9 cellular contexts compared by ENCODE assay signal in genomic region chr21:42097860-42098259, GRCh38. TPM values are rescaled to one million over a fixed set of nuclear protein-coding genes. Genes with fewer than 3 reads are reported as not detected.
A peak's percentile ranks its signal among the peaks of the same experiment; 100 is the strongest.
DNase-seq lines count a peak whose midpoint lies in the region; ATAC-seq, FAIRE-seq and TF ChIP-seq lines count a peak whose summit lies in the region.
"Had no signal": no experiment of that assay in that cellular context is flagged by ENCODE, and none has a peak within 500 bp of the region (broad histone marks: within the 10 kb centered on the region; RNA-seq: fewer than 3 reads in every experiment).

No MANE protein-coding gene starts in this region.

- H3K4me3 Mint-ChIP-seq in CD4-positive, CD25-positive, alpha-beta regulatory T cell = no peak overlapping the region

- H3K4me1 ChIP-seq in CD4-positive, CD25-positive, alpha-beta regulatory T cell (ENCODE audit: control insufficient read depth, insufficient read depth, low read length, poor library complexity, severe bottlenecking) = no peaks in the 10 kb centered on the region
- H3K4me1 ChIP-seq in adrenal gland (replicated peaks in 1 of 2) (peaks cover 4 to 10% of the 10 kb centered on the region in 2 donors), thoracic aorta (ENCODE audit: control insufficient read depth in 1 of 2, low read depth in 2 of 2) (peaks cover 34 to 59% of the 10 kb centered on the region in 2 donors)

- TF ChIP-seq CTCF in adrenal gland (IDR thresholded peaks at IDR 0.05) (no peak), thoracic aorta (IDR thresholded peaks at IDR 0.05) (no peak), D721Med (IDR thresholded peaks at IDR 0.05; ENCODE audit: insufficient read depth, missing control alignments) (no peak)

- WGBS in adrenal gland, 4 donors = 13 to 20% (median 14%) methylated on average over 5 to 8 of the region's 8 CpGs

- H3K36me3 ChIP-seq in CD4-positive, CD25-positive, alpha-beta regulatory T cell (ENCODE audit: control insufficient read depth, insufficient read depth, low read length) = no peaks in the 10 kb centered on the region
- H3K36me3 ChIP-seq in adrenal gland (replicated peaks in 1 of 2) = no peaks in the 10 kb centered on the region
- H3K36me3 ChIP-seq in thoracic aorta = no peaks in the 10 kb centered on the region

- H3K4me1 Mint-ChIP-seq in CD4-positive, CD25-positive, alpha-beta regulatory T cell = no peaks in the 10 kb centered on the region

- H3K36me3 Mint-ChIP-seq in CD4-positive, CD25-positive, alpha-beta regulatory T cell = no peaks in the 10 kb centered on the region

- H3K27me3 ChIP-seq in CD4-positive, CD25-positive, alpha-beta regulatory T cell (ENCODE audit: control insufficient read depth, insufficient read depth, low read length) = no peaks in the 10 kb centered on the region
- H3K27me3 ChIP-seq in adrenal gland (no peaks in the 10 kb centered on the region), thoracic aorta (replicated peaks; ENCODE audit: insufficient read depth) (no peaks in the 10 kb centered on the region)

- H3K9me3 ChIP-seq in CD4-positive, CD25-positive, alpha-beta regulatory T cell (ENCODE audit: control insufficient read depth in 2 of 2, low read length in 2 of 2) = peaks cover 0 to 5% of the 10 kb centered on the region in 2 experiments
- H3K9me3 ChIP-seq in adrenal gland (replicated peaks in 1 of 3) (no peaks in the 10 kb centered on the region), thoracic aorta (no peaks in the 10 kb centered on the region)

- no peak overlapping the region for H3K27ac ChIP-seq in CD4-positive, CD25-positive, alpha-beta regulatory T cell (ENCODE audit: insufficient read depth, low read length, poor library complexity, severe bottlenecking)
- H3K27ac ChIP-seq in adrenal gland (peak overlapping the region; percentile 29 to 89 (median 68)), thoracic aorta (peak overlapping the region; percentile 93 to 97)
- H3K27ac ChIP-seq: HL-60 had no signal

- peaks cover 0 to 4% (median 0%) of the 10 kb centered on the region in 7 donors for H3K9me3 Mint-ChIP-seq in CD4-positive, CD25-positive, alpha-beta regulatory T cell

- intact Hi-C loops in adrenal gland (cut with DNase I) = no loop called here

- H3K27ac Mint-ChIP-seq in CD4-positive, CD25-positive, alpha-beta regulatory T cell = peak overlapping the region in 2 of 3 donors; percentile 26 to 72

- no peak overlapping the region for H3K4me3 ChIP-seq in CD4-positive, CD25-positive, alpha-beta regulatory T cell (ENCODE audit: low read depth, low read length)
- H3K4me3 ChIP-seq in adrenal gland = no peak overlapping the region
- peak overlapping the region; percentile 13 for H3K4me3 ChIP-seq in thoracic aorta

- H3K27me3 Mint-ChIP-seq in CD4-positive, CD25-positive, alpha-beta regulatory T cell = peaks cover 20% of the 10 kb centered on the region

- peak; percentile 50 to 52 for ATAC-seq in CD4-positive, CD25-positive, alpha-beta regulatory T cell (ENCODE audit: low read depth in 2 of 2)
- ATAC-seq in thoracic aorta (ENCODE audit: insufficient number of reproducible peaks, low FRiP score, low read depth) (peak; percentile 75), HG02759 (IDR thresholded peaks at IDR 0.05; ENCODE audit: unreplicated experiment) (no peak)

- no peak for DNase-seq in CD4-positive, CD25-positive, alpha-beta regulatory T cell
- DNase-seq in LHCN-M2 (ENCODE audit: low read depth) (peak; percentile 95), adrenal gland (peak; percentile 84 to 93 (median 89)), inferior parietal cortex (ENCODE audit: extremely low spot score) (peak; percentile 36), thoracic aorta (ENCODE audit: low spot score) (peak; percentile 82), D721Med (ENCODE audit: insufficient read length, low spot score) (no peak)
- no peak for DNase-seq in activated naive CD4-positive, alpha-beta T cell (lab: John Stamatoyannopoulos, UW)

- peak in 1 of 2 donors; percentile 74 for TF ChIP-seq POLR2A in adrenal gland (IDR thresholded peaks at IDR 0.05)

- FAIRE-seq in D721Med (lab: Jason Lieb, UNC) = no peak

RNA-seq across cellular contexts. Expression of gene UMODL1, which starts 26.7 kb away (rescaled TPM):
- 0.35 TPM for total RNA-seq in CD4-positive, CD25-positive, alpha-beta regulatory T cell
- polyA plus RNA-seq in CD4-positive, CD25-positive, alpha-beta regulatory T cell = under 1 TPM in 3 of 4 donors, not detected in 1; 0.05 to 0.10 (median 0.05) TPM
- not detected in 2 replicates for total RNA-seq in LHCN-M2 (2014; rRNA removed)
- polyA plus RNA-seq in LHCN-M2 (2012) = not detected
- under 1 TPM in 1 of 8 donors, not detected in 7; 0.10 TPM for total RNA-seq in adrenal gland
- polyA plus RNA-seq in adrenal gland = under 1 TPM in 1 of 3 donors, not detected in 2; 0.79 TPM
- under 1 TPM in 1 of 2 donors, not detected in 1; 0.14 TPM for total RNA-seq in thoracic aorta

Comparison
In these comparisons a context has a peak if more than half of its experiments do, and no peak if none do; other contexts are left out.
1. DNase-seq: peak in LHCN-M2 (single experiment), adrenal gland (7 of 7), inferior parietal cortex (single experiment) and thoracic aorta (single experiment); none in CD4-positive, CD25-positive, alpha-beta regulatory T cell (0 of 3), activated naive CD4-positive, alpha-beta T cell (0 of 4) and D721Med (single experiment).